ENCODE assay signal across 31 cellular contexts in the genomic region with DNA sequence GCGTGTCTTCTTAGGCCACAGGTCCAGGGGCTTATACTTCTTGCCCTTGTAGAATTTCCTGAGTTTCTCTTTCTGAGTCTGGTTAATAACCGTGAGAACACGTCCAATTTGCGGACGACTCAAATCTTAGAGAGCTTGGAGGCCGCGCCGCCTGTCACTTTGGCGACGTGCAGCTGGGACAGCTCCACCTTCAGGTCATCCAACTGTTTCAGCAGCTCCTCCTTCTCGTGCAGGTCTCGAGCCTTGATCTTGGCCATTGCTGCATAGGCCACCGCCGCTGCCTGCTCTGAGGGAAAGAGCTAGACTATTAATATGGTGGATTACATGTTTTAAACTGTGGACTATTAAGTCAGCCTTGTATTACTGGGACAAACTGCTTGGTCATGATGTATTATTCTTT. TPM values are rescaled to one million over a fixed set of nuclear protein-coding genes. Genes with fewer than 3 reads are reported as not detected.
"Had no signal": no experiment of that assay in that cellular context is flagged by ENCODE, and none has a peak within 500 bp of the region (broad histone marks: within the 10 kb centered on the region; RNA-seq: fewer than 3 reads in every experiment).

No MANE protein-coding gene starts in this region.

- H3K4me3 ChIP-seq: ascending aorta, cardiac muscle cell, esophagus squamous epithelium, lower lobe of right lung, spleen, suprapubic skin, tibial nerve had no signal

- H3K36me3 Mint-ChIP-seq: activated naive CD4-positive, alpha-beta T cell treated with anti-CD3 and anti-CD28 coated beads, Interleukin-2, amount 10 ng/mL, durations not matched to agents 7 days and 5 days; activated naive CD8-positive, alpha-beta T cell treated with anti-CD3 and anti-CD28 coated beads, Interleukin-2, amount 10 ng/mL, durations not matched to agents 7 days and 5 days; brain had no signal

- H3K27ac Mint-ChIP-seq: activated CD4-positive, alpha-beta memory T cell treated with anti-CD3 and anti-CD28 coated beads, Interleukin-2, amount 10 ng/mL, durations not matched to agents 7 days and 5 days; activated CD4-positive, alpha-beta T cell treated with anti-CD3 and anti-CD28 coated beads, Interleukin-2, amount 10 ng/mL, durations not matched to agents 7 days and 5 days; activated naive CD4-positive, alpha-beta T cell treated with anti-CD3 and anti-CD28 coated beads, Interleukin-2, amount 10 ng/mL, durations not matched to agents 7 days and 5 days; activated naive CD8-positive, alpha-beta T cell treated with anti-CD3 and anti-CD28 coated beads, Interleukin-2, amount 10 ng/mL, durations not matched to agents 7 days and 5 days; activated T-cell treated with anti-CD3 and anti-CD28 coated beads, Interleukin-2, amount 50 U/mL, for 24 hours; brain; immature natural killer cell; natural killer cell; T-helper 17 cell had no signal

- H3K27ac ChIP-seq: ascending aorta, cardiac muscle cell, epithelial cell of prostate, esophagus squamous epithelium, lower lobe of right lung, spleen, suprapubic skin, tibial nerve had no signal

- ATAC-seq: lower lobe of right lung, natural killer cell, right cardiac atrium, T-helper 17 cell had no signal

- H3K36me3 ChIP-seq: ascending aorta, cardiac muscle cell, esophagus squamous epithelium, lower lobe of right lung, spleen, suprapubic skin, tibial nerve had no signal

- H3K4me1 Mint-ChIP-seq: activated CD4-positive, alpha-beta memory T cell treated with anti-CD3 and anti-CD28 coated beads, Interleukin-2, amount 10 ng/mL, durations not matched to agents 7 days and 5 days; activated CD4-positive, alpha-beta T cell treated with anti-CD3 and anti-CD28 coated beads, Interleukin-2, amount 10 ng/mL, durations not matched to agents 7 days and 5 days; activated naive CD4-positive, alpha-beta T cell treated with anti-CD3 and anti-CD28 coated beads, Interleukin-2, amount 10 ng/mL, durations not matched to agents 7 days and 5 days; activated naive CD8-positive, alpha-beta T cell treated with anti-CD3 and anti-CD28 coated beads, Interleukin-2, amount 10 ng/mL, durations not matched to agents 7 days and 5 days; brain; immature natural killer cell; natural killer cell; T-helper 17 cell had no signal

- H3K27me3 Mint-ChIP-seq: activated CD4-positive, alpha-beta memory T cell treated with anti-CD3 and anti-CD28 coated beads, Interleukin-2, amount 10 ng/mL, durations not matched to agents 7 days and 5 days; activated naive CD4-positive, alpha-beta T cell treated with anti-CD3 and anti-CD28 coated beads, Interleukin-2, amount 10 ng/mL, durations not matched to agents 7 days and 5 days; activated naive CD8-positive, alpha-beta T cell treated with anti-CD3 and anti-CD28 coated beads, Interleukin-2, amount 10 ng/mL, durations not matched to agents 7 days and 5 days had no signal

- H3K27me3 ChIP-seq: ascending aorta, cardiac muscle cell, tibial nerve had no signal

- H3K4me3 Mint-ChIP-seq: activated CD4-positive, alpha-beta memory T cell treated with anti-CD3 and anti-CD28 coated beads, Interleukin-2, amount 10 ng/mL, durations not matched to agents 7 days and 5 days; activated CD4-positive, alpha-beta T cell treated with anti-CD3 and anti-CD28 coated beads, Interleukin-2, amount 10 ng/mL, durations not matched to agents 7 days and 5 days; activated naive CD4-positive, alpha-beta T cell treated with anti-CD3 and anti-CD28 coated beads, Interleukin-2, amount 10 ng/mL, durations not matched to agents 7 days and 5 days; activated naive CD8-positive, alpha-beta T cell treated with anti-CD3 and anti-CD28 coated beads, Interleukin-2, amount 10 ng/mL, durations not matched to agents 7 days and 5 days; activated T-cell treated with anti-CD3 and anti-CD28 coated beads, Interleukin-2, amount 50 U/mL, for 24 hours; brain; immature natural killer cell; natural killer cell; T-helper 17 cell had no signal

- DNase-seq: activated CD4-positive, alpha-beta memory T cell treated with anti-CD3 and anti-CD28 coated beads, Interleukin-2, amount 10 ng/mL, durations not matched to agents 7 days and 5 days; activated CD4-positive, alpha-beta T cell treated with anti-CD3 and anti-CD28 coated beads for 1 hour; activated CD4-positive, alpha-beta T cell treated with anti-CD3 and anti-CD28 coated beads, Interleukin-2, amount 10 ng/mL, durations not matched to agents 7 days and 5 days; activated CD8-positive, alpha-beta memory T cell treated with anti-CD3 and anti-CD28 coated beads, Interleukin-2, amount 50 U/mL, for 48 hours; activated gamma-delta T cell; activated naive CD4-positive, alpha-beta T cell treated with anti-CD3 and anti-CD28 coated beads, Interleukin-2, amount 10 ng/mL, durations not matched to agents 7 days and 5 days; activated naive CD8-positive, alpha-beta T cell treated with anti-CD3 and anti-CD28 coated beads, Interleukin-2, amount 10 ng/mL, durations not matched to agents 7 days and 5 days; activated T-cell treated with anti-CD3 and anti-CD28 coated beads, Interleukin-2, amount 50 U/mL, for 24 hours; cortex of kidney; esophagus squamous epithelium; glutamatergic neuron; immature natural killer cell; lower lobe of right lung; mesenchymal stem cell; natural killer cell; posterior cingulate gyrus; right cardiac atrium; spleen; stimulated activated naive CD4-positive, alpha-beta T cell; T-helper 17 cell had no signal

- H3K4me1 ChIP-seq: ascending aorta, esophagus squamous epithelium, lower lobe of right lung, spleen, suprapubic skin, tibial nerve had no signal

RNA-seq across cellular contexts. Expression of a gene that starts 26.9 kb away (rescaled TPM):
- total RNA-seq: activated CD4-positive, alpha-beta memory T cell treated with anti-CD3 and anti-CD28 coated beads, Interleukin-2, amount 10 ng/mL, durations not matched to agents 7 days and 5 days; activated CD4-positive, alpha-beta T cell treated with anti-CD3 and anti-CD28 coated beads, Interleukin-2, amount 10 ng/mL, durations not matched to agents 7 days and 5 days; activated naive CD8-positive, alpha-beta T cell treated with anti-CD3 and anti-CD28 coated beads, Interleukin-2, amount 10 ng/mL, durations not matched to agents 7 days and 5 days; ascending aorta; cardiac muscle cell; chondrocyte; esophagus squamous epithelium; frontal cortex; kidney epithelial cell; lower lobe of right lung; mononuclear cell; natural killer cell; osteoblast; right cardiac atrium; spleen; suprapubic skin; tibial nerve had no signal
